Comparison of ENCODE assay signal across 1 cellular context in the genomic region with DNA sequence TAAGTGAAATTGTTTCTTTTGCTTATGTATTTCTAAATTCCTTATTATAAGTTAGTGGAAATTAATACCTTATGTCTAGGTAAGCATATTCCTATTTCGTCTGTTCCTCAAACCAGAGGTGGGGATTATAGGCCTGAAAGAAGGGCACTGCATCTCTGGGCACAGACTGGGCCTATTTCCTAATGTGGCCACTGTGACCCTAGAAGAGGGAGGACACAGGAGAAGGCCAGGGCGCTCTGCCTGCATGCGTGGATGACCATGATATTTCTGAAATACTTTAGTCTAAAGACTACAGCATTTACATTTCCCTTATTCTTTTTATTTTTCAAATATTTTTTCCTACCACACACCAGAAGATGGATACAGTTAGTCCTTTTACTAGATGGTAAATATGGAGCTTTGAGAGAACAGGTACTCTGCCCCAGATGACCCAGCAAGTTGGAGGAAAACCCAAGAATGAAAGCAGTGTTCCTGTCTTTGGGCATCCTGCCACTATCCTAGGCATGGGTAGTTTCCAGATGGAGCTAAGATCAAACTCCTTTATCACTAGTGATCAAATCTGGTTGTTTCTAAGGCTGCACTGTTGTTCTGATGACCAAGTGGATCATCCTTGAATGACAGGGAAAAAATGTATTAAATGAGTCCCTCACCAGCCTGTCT.
TF ChIP-seq lines count a peak whose summit lies in the region.

No MANE protein-coding gene starts in this region.

TF ChIP-seq in HepG2, 621 proteins besides CTCF, POLR2A, EP300 and RAD21 (continued from another document):
- TF ChIP-seq, protein P1, sequence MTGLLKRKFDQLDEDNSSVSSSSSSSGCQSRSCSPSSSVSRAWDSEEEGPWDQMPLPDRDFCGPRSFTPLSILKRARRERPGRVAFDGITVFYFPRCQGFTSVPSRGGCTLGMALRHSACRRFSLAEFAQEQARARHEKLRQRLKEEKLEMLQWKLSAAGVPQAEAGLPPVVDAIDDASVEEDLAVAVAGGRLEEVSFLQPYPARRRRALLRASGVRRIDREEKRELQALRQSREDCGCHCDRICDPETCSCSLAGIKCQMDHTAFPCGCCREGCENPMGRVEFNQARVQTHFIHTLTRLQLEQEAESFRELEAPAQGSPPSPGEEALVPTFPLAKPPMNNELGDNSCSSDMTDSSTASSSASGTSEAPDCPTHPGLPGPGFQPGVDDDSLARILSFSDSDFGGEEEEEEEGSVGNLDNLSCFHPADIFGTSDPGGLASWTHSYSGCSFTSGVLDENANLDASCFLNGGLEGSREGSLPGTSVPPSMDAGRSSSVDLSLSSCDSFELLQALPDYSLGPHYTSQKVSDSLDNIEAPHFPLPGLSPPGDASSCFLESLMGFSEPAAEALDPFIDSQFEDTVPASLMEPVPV (CRISPR knock-in tag; IDR thresholded peaks at IDR 0.05): peak; percentile 36; the same call in 1 of the 2 replicates
- 0 out of 2 replicates have a peak, but pooled peaks have one; percentile 23 for TF ChIP-seq GZF1 (CRISPR knock-in tag; IDR thresholded peaks at IDR 0.05)
- no peak for TF ChIP-seq KLF16 (CRISPR knock-in tag; IDR thresholded peaks at IDR 0.05)
- peak; percentile 6; the same call in 1 of the 2 replicates for TF ChIP-seq POGZ (CRISPR knock-in tag; IDR thresholded peaks at IDR 0.05)
